31 cellular contexts compared by ENCODE assay signal in the genomic region with DNA sequence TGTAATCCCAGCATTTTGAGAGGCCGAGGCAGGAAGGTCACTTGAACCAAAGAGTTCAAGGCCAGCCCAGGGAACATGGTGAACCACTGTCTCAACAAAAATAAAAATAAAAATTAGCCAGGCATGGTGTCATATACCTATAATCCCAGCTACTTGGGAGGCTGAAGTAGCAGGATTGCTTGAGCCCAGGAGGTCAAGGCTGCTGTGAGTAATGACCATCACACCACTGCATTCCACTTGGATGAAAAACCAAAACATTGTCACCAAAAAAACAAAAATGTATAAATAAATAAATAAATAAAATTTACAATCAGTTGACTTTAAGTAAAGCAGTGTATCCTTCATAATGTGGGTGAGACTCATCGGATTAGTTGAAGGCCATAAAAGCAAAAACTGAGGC.
"Had no signal": no experiment of that assay in that cellular context is flagged by ENCODE, and none has a peak within 500 bp of the region (broad histone marks: within the 10 kb centered on the region; RNA-seq: fewer than 3 reads in every experiment).

No MANE protein-coding gene starts in this region.

- H3K27me3 ChIP-seq: body of pancreas, Peyer's patch had no signal

- H3K9me3 ChIP-seq: body of pancreas, Peyer's patch had no signal

- H3K4me2 ChIP-seq: KMS-11 had no signal

- H3K36me3 ChIP-seq: Peyer's patch, WERI-Rb-1 had no signal

- H3K27ac ChIP-seq: body of pancreas, KMS-11, Peyer's patch, RWPE1 had no signal

- H3K9ac ChIP-seq: KMS-11 had no signal

- ATAC-seq: activated CD8-positive, alpha-beta T cell treated with anti-CD3 and anti-CD28 coated beads for 36 hours; activated T-cell treated with anti-CD3 and anti-CD28 coated beads, Interleukin-2, amount 50 U/mL, for 72 hours; activated T-helper 17 cell treated with anti-CD3 and anti-CD28 coated beads, Interleukin-2, amount 50 U/mL, for 72 hours; body of pancreas; PC-3; Right ventricle myocardium inferior had no signal

- DNase-seq: activated CD4-positive, alpha-beta T cell treated with anti-CD3 and anti-CD28 coated beads for 1 hour; activated CD4-positive, alpha-beta T cell treated with anti-CD3 and anti-CD28 coated beads for 48 hours; activated CD4-positive, CD25-positive, alpha-beta regulatory T cell; activated CD8-positive, alpha-beta T cell treated with anti-CD3 and anti-CD28 coated beads for 36 hours; activated effector memory CD4-positive, alpha-beta T cell treated with anti-CD3 and anti-CD28 coated beads, Interleukin-2, amount 50 U/mL, for 16 hours; activated naive CD4-positive, alpha-beta T cell; activated naive CD8-positive, alpha-beta T cell treated with anti-CD3 and anti-CD28 coated beads, Interleukin-2, amount 10 ng/mL, durations not matched to agents 7 days and 5 days; activated T-cell treated with anti-CD3 and anti-CD28 coated beads, Interleukin-2, amount 50 U/mL, for 1 hour; activated T-cell treated with anti-CD3 and anti-CD28 coated beads, Interleukin-2, amount 50 U/mL, for 72 hours; body of pancreas; caudate nucleus; NCI-H1105; NCI-H1436; NCI-H1694 treated with DMSO at 0.1 percent for 48 hours; NCI-H2029; NCI-H345; NCI-H524 treated with DMSO at 0.1 percent for 48 hours; NCI-H748 treated with DMSO at 0.1 percent for 48 hours; NK-92 treated with Interleukin-12 subunit alpha and Interleukin-12 subunit beta, amount 100 ng/mL, for 24 hours; PC-3; Peyer's patch; SIG-M5; SW 1271; T-helper 1 cell; T-helper 2 cell; T-helper 9 cell; WERI-Rb-1 had no signal

- H3K4me3 ChIP-seq: body of pancreas, Peyer's patch had no signal
